17 cellular contexts compared by ENCODE assay signal in the genomic region with DNA sequence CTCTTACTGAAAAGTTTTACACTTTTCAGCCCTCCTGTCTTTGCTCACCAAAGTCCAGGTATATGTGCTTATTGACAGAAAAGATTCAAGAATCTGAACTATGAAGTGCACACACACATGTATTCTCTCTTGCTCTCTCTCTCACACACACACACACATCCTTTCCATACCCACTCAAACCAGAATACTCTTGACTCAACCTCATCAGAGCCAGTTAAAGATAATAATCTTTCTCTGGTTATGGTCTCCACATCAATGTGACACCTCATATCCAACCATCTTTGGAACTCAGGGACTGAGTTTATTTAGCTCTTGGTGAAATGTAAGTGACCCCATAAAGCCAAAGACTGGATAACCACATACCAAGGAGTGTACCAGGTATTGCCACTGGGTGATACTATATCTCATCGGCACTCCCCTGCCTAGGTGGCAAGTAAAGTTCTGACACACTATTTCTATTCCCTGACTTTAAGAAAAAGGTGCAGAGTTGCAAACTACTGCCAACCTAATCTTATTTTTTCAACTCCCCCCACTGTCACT. TPM values are rescaled to one million over a fixed set of nuclear protein-coding genes. Genes with fewer than 3 reads are reported as not detected.
DNase-seq lines count a peak whose midpoint lies in the region; ATAC-seq lines count a peak whose summit lies in the region.
"Had no signal": no experiment of that assay in that cellular context is flagged by ENCODE, and none has a peak within 500 bp of the region (broad histone marks: within the 10 kb centered on the region; RNA-seq: fewer than 3 reads in every experiment).

No MANE protein-coding gene starts in this region.

- H3K4me3 ChIP-seq in Jurkat, Clone E6-1 (ENCODE audit: low read length) = no peak overlapping the region

- H3K36me3 Mint-ChIP-seq in activated T-cell treated with anti-CD3 and anti-CD28 coated beads, Interleukin-2, amount 50 U/mL, for 24 hours (ENCODE audit: low read depth) = no peaks in the 10 kb centered on the region
- no peaks in the 10 kb centered on the region for H3K36me3 Mint-ChIP-seq in T-helper 2 cell treated with Interferon-gamma antibody and Interleukin-4, amounts not matched to agents 5 μg/mL and 100 μg/mL, for 36 hours (ENCODE audit: low read depth)
- H3K36me3 Mint-ChIP-seq: CD4-positive, CD25-positive, alpha-beta regulatory T cell; IgD-negative memory B cell had no signal

- H3K4me3 Mint-ChIP-seq in activated T-cell treated with anti-CD3 and anti-CD28 coated beads, Interleukin-2, amount 50 U/mL, for 24 hours = no peak overlapping the region
- H3K4me3 Mint-ChIP-seq in T-helper 2 cell treated with Interferon-gamma antibody and Interleukin-4, amounts not matched to agents 5 μg/mL and 100 μg/mL, for 36 hours = no peak overlapping the region
- H3K4me3 Mint-ChIP-seq: CD4-positive, CD25-positive, alpha-beta regulatory T cell; IgD-negative memory B cell had no signal

- no peaks in the 10 kb centered on the region for H3K9me3 Mint-ChIP-seq in activated T-cell treated with anti-CD3 and anti-CD28 coated beads, Interleukin-2, amount 50 U/mL, for 24 hours
- H3K9me3 Mint-ChIP-seq in T-helper 2 cell treated with Interferon-gamma antibody and Interleukin-4, amounts not matched to agents 5 μg/mL and 100 μg/mL, for 36 hours = no peaks in the 10 kb centered on the region
- H3K9me3 Mint-ChIP-seq: CD4-positive, CD25-positive, alpha-beta regulatory T cell; IgD-negative memory B cell had no signal

- ATAC-seq in stimulated activated naive CD8-positive, alpha-beta T cell treated with anti-CD3 and anti-CD28 coated beads, Interleukin-15, Interleukin-2, amounts not matched to agents 100 U/mL and 50 U/mL, for 24 hours = peak; percentile 83
- ATAC-seq in GM18861 (IDR thresholded peaks at IDR 0.05; ENCODE audit: unreplicated experiment) = no peak

- H3K27ac Mint-ChIP-seq in activated T-cell treated with anti-CD3 and anti-CD28 coated beads, Interleukin-2, amount 50 U/mL, for 24 hours = peak overlapping the region; percentile 8
- H3K27ac Mint-ChIP-seq in T-helper 2 cell treated with Interferon-gamma antibody and Interleukin-4, amounts not matched to agents 5 μg/mL and 100 μg/mL, for 36 hours = no peak overlapping the region
- H3K27ac Mint-ChIP-seq: CD4-positive, CD25-positive, alpha-beta regulatory T cell; IgD-negative memory B cell had no signal

- H3K4me1 Mint-ChIP-seq in activated T-cell treated with anti-CD3 and anti-CD28 coated beads, Interleukin-2, amount 50 U/mL, for 24 hours (ENCODE audit: low read depth) = peaks cover 35% of the 10 kb centered on the region
- peaks cover 16% of the 10 kb centered on the region for H3K4me1 Mint-ChIP-seq in T-helper 2 cell treated with Interferon-gamma antibody and Interleukin-4, amounts not matched to agents 5 μg/mL and 100 μg/mL, for 36 hours (ENCODE audit: low read depth)

- H3K27me3 Mint-ChIP-seq in activated T-cell treated with anti-CD3 and anti-CD28 coated beads, Interleukin-2, amount 50 U/mL, for 24 hours = no peaks in the 10 kb centered on the region
- H3K27me3 Mint-ChIP-seq in T-helper 2 cell treated with Interferon-gamma antibody and Interleukin-4, amounts not matched to agents 5 μg/mL and 100 μg/mL, for 36 hours (ENCODE audit: low read depth) = no peaks in the 10 kb centered on the region
- H3K27me3 Mint-ChIP-seq: CD4-positive, CD25-positive, alpha-beta regulatory T cell; IgD-negative memory B cell had no signal

- no peak for DNase-seq in activated T-cell treated with anti-CD3 and anti-CD28 coated beads, Interleukin-2, amount 50 U/mL, for 24 hours
- DNase-seq in activated T-cell treated with anti-CD3 and anti-CD28 coated beads for 4 hours = no peak
- peak; percentile 24 for DNase-seq in Jurkat, Clone E6-1 (ENCODE audit: low read depth, low spot score)
- peak; percentile 44 for DNase-seq in T-helper 2 cell treated with Interferon-gamma antibody and Interleukin-4, amounts not matched to agents 5 μg/mL and 100 μg/mL, for 36 hours (ENCODE audit: low spot score)
- peak; percentile 17 for DNase-seq in stimulated activated naive CD8-positive, alpha-beta T cell treated with anti-CD3 and anti-CD28 coated beads, Interleukin-15, Interleukin-2, amounts not matched to agents 100 U/mL and 50 U/mL, for 24 hours
- DNase-seq in NK-92 treated with Interleukin-12 subunit alpha and Interleukin-12 subunit beta, amount 100 ng/mL, for 24 hours (lab: John Stamatoyannopoulos, UW) = no peak
- DNase-seq: Kasumi-1, NCI-H1694, NCI-H2081, NCI-H2171, NCI-H446, NCI-H526, OCI-M1 had no signal

RNA-seq across cellular contexts. Expression of gene RGS8, which starts 24.9 kb away (rescaled TPM):
- polyA plus RNA-seq in Jurkat, Clone E6-1 (2012; ENCODE audit: insufficient read depth, insufficient read length) = not detected
- polyA plus RNA-seq: BJ; CD4-positive, CD25-positive, alpha-beta regulatory T cell; IgD-negative memory B cell had no signal

Comparison
In these comparisons a context has a peak if more than half of its experiments do, and no peak if none do; other contexts are left out.
1. DNase-seq: peak in Jurkat, Clone E6-1 (single experiment), T-helper 2 cell treated with Interferon-gamma antibody and Interleukin-4, amounts not matched to agents 5 μg/mL and 100 μg/mL, for 36 hours (single experiment) and stimulated activated naive CD8-positive, alpha-beta T cell treated with anti-CD3 and anti-CD28 coated beads, Interleukin-15, Interleukin-2, amounts not matched to agents 100 U/mL and 50 U/mL, for 24 hours (single experiment); none in activated T-cell treated with anti-CD3 and anti-CD28 coated beads, Interleukin-2, amount 50 U/mL, for 24 hours (single experiment), activated T-cell treated with anti-CD3 and anti-CD28 coated beads for 4 hours (single experiment) and NK-92 treated with Interleukin-12 subunit alpha and Interleukin-12 subunit beta, amount 100 ng/mL, for 24 hours (single experiment).